In genomic region chr18:79374408-79375171, GRCh38 we compare ENCODE assay signal across 9 cellular contexts.
DNase-seq lines count a peak whose midpoint lies in the region; ATAC-seq, FAIRE-seq and TF ChIP-seq lines count a peak whose summit lies in the region.
"Had no signal": no experiment of that assay in that cellular context is flagged by ENCODE, and none has a peak within 500 bp of the region (broad histone marks: within the 10 kb centered on the region; RNA-seq: fewer than 3 reads in every experiment).

No MANE protein-coding gene starts in this region.

- ATAC-seq in HG02759 (IDR thresholded peaks at IDR 0.05; ENCODE audit: unreplicated experiment) (peak; percentile 79), HG03558 (IDR thresholded peaks at IDR 0.05; ENCODE audit: extremely low read depth, unreplicated experiment) (peak; percentile 53)

- peak; percentile 84 for FAIRE-seq in GM19239 (lab: Jason Lieb, UNC)

- DNase-seq in GM10266 (ENCODE audit: extremely low spot score): peak; percentile 78
- no peak for DNase-seq in GM19239 (ENCODE audit: insufficient read length, low spot score)
- DNase-seq in NCI-H748 (lab: John Stamatoyannopoulos, UW; ENCODE audit: unreplicated experiment): no peak
- DNase-seq in T-helper 9 cell: no peak
- DNase-seq in activated CD4-positive, alpha-beta T cell treated with anti-CD3 and anti-CD28 coated beads for 4 hours: no peak
- DNase-seq in HuH-7 (ENCODE audit: low spot score): no peak
- DNase-seq: SK-N-SH had no signal

- TF ChIP-seq CTCF in GM10266 (IDR thresholded peaks at IDR 0.05; ENCODE audit: control insufficient read depth, insufficient read depth, low read depth, missing control alignments): no peak
